Comparison of ENCODE assay signal across 14 cellular contexts in the genomic region with DNA sequence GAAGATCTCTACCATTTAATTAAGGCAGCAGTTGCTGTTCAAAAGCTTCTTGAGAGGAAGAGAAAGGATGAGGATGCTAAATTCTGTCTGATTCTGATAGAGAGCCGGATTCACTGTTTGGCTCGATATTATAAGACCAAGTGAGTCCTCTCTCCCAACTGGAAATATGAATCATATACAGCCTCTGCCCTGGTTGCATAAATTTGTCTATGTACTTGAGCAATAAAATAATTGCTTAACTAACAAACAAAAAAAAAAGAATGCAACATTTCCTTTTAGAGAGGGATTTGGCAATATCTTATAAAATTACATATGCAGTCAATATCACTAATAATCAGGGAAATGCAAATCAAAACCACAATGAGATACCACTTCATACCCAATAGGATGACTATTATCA.
"Had no signal": no experiment of that assay in that cellular context is flagged by ENCODE, and none has a peak within 500 bp of the region (broad histone marks: within the 10 kb centered on the region; RNA-seq: fewer than 3 reads in every experiment).

No MANE protein-coding gene starts in this region.

- ATAC-seq: activated CD8-positive, alpha-beta memory T cell treated with anti-CD3 and anti-CD28 coated beads, Interleukin-2, amount 10 ng/mL, durations not matched to agents 7 days and 5 days; stimulated activated naive CD8-positive, alpha-beta T cell treated with anti-CD3 and anti-CD28 coated beads, Interleukin-15, Interleukin-2, amounts not matched to agents 100 U/mL and 50 U/mL, for 24 hours had no signal

- FAIRE-seq: endothelial cell of umbilical vein had no signal

- DNase-seq: activated CD4-positive, alpha-beta T cell treated with anti-CD3 and anti-CD28 coated beads, Interleukin-2, amount 50 U/mL, for 48 hours; activated CD4-positive, CD25-positive, alpha-beta regulatory T cell treated with anti-CD3 and anti-CD28 coated beads, Interleukin-2, amount 50 U/mL, for 72 hours; activated CD8-positive, alpha-beta memory T cell treated with anti-CD3 and anti-CD28 coated beads, Interleukin-2, amount 10 ng/mL, durations not matched to agents 7 days and 5 days; activated naive CD8-positive, alpha-beta T cell treated with anti-CD3 and anti-CD28 coated beads, Interleukin-2, amount 10 ng/mL, durations not matched to agents 7 days and 5 days; caudate nucleus; effector CD4-positive, alpha-beta T cell; hippocampal formation; kidney glomerular epithelial cell; sigmoid colon; stimulated activated CD4-positive, alpha-beta T cell treated with anti-CD3 and anti-CD28 coated beads, Interleukin-12 subunit alpha, Interleukin-12 subunit beta, amount 100 ng/mL, for 4 hours; stimulated activated CD8-positive, alpha-beta memory T cell treated with anti-CD3 and anti-CD28 coated beads, Interleukin-4, amount 100 ng/mL, for 48 hours; stimulated activated naive CD8-positive, alpha-beta T cell treated with anti-CD3 and anti-CD28 coated beads, Interleukin-15, Interleukin-2, amounts not matched to agents 100 U/mL and 50 U/mL, for 24 hours; testis had no signal
